28 cellular contexts compared by ENCODE assay signal in the genomic region with DNA sequence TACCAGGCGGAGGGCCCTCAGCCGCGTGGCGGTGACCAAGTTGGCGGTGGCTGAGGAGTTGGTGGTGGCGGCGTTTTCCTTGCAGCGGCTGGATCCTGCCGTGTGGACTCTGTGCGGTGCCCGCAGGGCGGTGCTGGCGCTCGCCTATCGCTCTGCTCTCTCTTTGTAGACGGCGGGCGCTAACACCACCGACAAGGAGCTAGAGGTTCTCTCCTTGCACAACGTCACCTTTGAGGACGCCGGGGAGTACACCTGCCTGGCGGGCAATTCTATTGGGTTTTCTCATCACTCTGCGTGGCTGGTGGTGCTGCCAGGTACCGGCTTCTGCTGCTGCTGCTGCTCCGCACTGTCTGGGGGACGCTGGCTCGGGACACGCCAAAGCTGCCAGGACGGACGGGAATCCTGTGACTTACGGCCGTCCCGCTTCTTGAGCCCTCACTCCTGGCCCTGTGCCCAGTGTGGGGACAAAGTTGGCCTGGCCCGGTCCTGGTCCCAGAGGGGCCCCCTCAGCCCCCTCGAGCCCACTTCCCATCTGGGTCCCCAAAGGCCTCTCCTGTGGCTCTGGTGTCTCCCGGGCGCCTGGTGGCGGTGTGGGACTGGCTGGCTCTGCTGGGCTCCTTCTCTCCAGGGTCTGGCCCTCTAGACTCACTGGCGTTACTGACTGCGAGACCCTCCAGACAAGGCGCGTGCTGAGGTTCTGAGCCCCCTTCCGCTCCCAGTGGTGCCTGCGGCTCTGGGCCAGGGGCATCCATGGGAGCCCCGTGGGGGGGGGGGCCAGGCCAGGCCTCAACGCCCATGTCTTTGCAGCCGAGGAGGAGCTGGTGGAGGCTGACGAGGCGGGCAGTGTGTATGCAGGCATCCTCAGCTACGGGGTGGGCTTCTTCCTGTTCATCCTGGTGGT. TPM values are rescaled to one million over a fixed set of nuclear protein-coding genes. Genes with fewer than 3 reads are reported as not detected.
"Had no signal": no experiment of that assay in that cellular context is flagged by ENCODE, and none has a peak within 500 bp of the region (broad histone marks: within the 10 kb centered on the region; RNA-seq: fewer than 3 reads in every experiment).

No MANE protein-coding gene starts in this region.

- ATAC-seq: activated CD4-positive, alpha-beta T cell treated with anti-CD3 and anti-CD28 coated beads for 36 hours; activated CD4-positive, CD25-positive, alpha-beta regulatory T cell treated with anti-CD3 and anti-CD28 coated beads, Interleukin-2, amount 50 U/mL, for 24 hours; activated CD8-positive, alpha-beta T cell treated with anti-CD3 and anti-CD28 coated beads, Interleukin-2, amount 10 ng/mL, durations not matched to agents 7 days and 5 days had no signal

- DNase-seq: activated CD4-positive, alpha-beta T cell treated with anti-CD3 and anti-CD28 coated beads for 36 hours; activated CD4-positive, alpha-beta T cell treated with anti-CD3 and anti-CD28 coated beads, Interleukin-2, amount 10 ng/mL, durations not matched to agents 7 days and 5 days; activated CD4-positive, alpha-beta T cell treated with anti-CD3 and anti-CD28 coated beads, Interleukin-2, amount 50 U/mL, for 48 hours; activated CD8-positive, alpha-beta T cell treated with anti-CD3 and anti-CD28 coated beads, Interleukin-2, amount 10 ng/mL, durations not matched to agents 7 days and 5 days; activated gamma-delta T cell; activated naive CD4-positive, alpha-beta T cell treated with Interleukin-2 at 50 U/mL for 16 hours; activated naive CD8-positive, alpha-beta T cell treated with anti-CD3 and anti-CD28 coated beads, Interleukin-2, amount 10 ng/mL, durations not matched to agents 7 days and 5 days; activated T-cell treated with anti-CD3 and anti-CD28 coated beads, Interleukin-2, amount 50 U/mL, for 24 hours; amygdala; Karpas-422; NCI-H1048; NCI-H1105 treated with DMSO at 0.1 percent for 48 hours; NCI-H1436; NCI-H1694; NCI-H1930; NCI-H345; NCI-H526; NCI-H82; PC-9; SHP77; SJCRH30 had no signal

- H3K9me3 ChIP-seq: ascending aorta, SJCRH30 had no signal

- H3K4me1 ChIP-seq: ascending aorta, SJCRH30 had no signal

- H3K36me3 ChIP-seq: ascending aorta, SJCRH30 had no signal

- H3K4me3 ChIP-seq: ascending aorta, cardiac muscle cell, PC-9, SJCRH30, SK-N-MC had no signal

- H2AFZ ChIP-seq: PC-9 had no signal

- FAIRE-seq: RCC 7860, TTC549 had no signal

- H3K4me2 ChIP-seq: PC-9 had no signal

- H3K27ac ChIP-seq: ascending aorta, cardiac muscle cell, PC-9, SJCRH30, SK-N-MC had no signal

- H3K27me3 ChIP-seq: ascending aorta, cardiac muscle cell, SJCRH30 had no signal

RNA-seq across cellular contexts. Expression of a gene that starts 10.7 kb away (rescaled TPM):
- total RNA-seq: OCI-LY7 had no signal
